In genomic region chr6:43247115-43247999, GRCh38 we compare ENCODE assay signal across 1 cellular context.
A peak's percentile ranks its signal among the peaks of the same experiment; 100 is the strongest.
TF ChIP-seq lines count a peak whose summit lies in the region.

No MANE protein-coding gene starts in this region.

TF ChIP-seq in GM12878, 131 proteins besides CTCF, POLR2A, EP300 and RAD21 (continues in another document):
- TF ChIP-seq BMI1 (IDR thresholded peaks at IDR 0.05; ENCODE audit: borderline replicate concordance) (peak; percentile 80), CUX1 (IDR thresholded peaks at IDR 0.05; ENCODE audit: insufficient replicate concordance, low read depth, low read length) (no peak), HDAC2 (IDR thresholded peaks at IDR 0.05) (no peak), HDGF (IDR thresholded peaks at IDR 0.05) (peak; percentile 91), SUPT20H (IDR thresholded peaks at IDR 0.05; ENCODE audit: borderline replicate concordance, control insufficient read depth, low read depth, low read length) (no peak), POU2F2 (IDR thresholded peaks at IDR 0.05; ENCODE audit: borderline replicate concordance, low read depth, low read length) (no peak; the same call in 2 of the 3 replicates), RFX5 (IDR thresholded peaks at IDR 0.05; ENCODE audit: low read depth, low read length) (no peak; the same call in 1 of the 2 replicates), BHLHE40 (IDR thresholded peaks at IDR 0.05; ENCODE audit: borderline replicate concordance in 1 of 2, low read depth in 2 of 2, low read length in 1 of 2) (peak; percentile 46 to 83), CEBPB (IDR thresholded peaks at IDR 0.05; ENCODE audit: borderline replicate concordance in 1 of 2, low read depth in 2 of 2, low read length in 2 of 2) (no peak), NFIC (IDR thresholded peaks at IDR 0.05; ENCODE audit: low read depth, low read length) (no peak), CREB1 (IDR thresholded peaks at IDR 0.05; ENCODE audit: low read depth) (0 out of 2 replicates have a peak, but pooled peaks have one; percentile 46), SMARCA5 (IDR thresholded peaks at IDR 0.05) (peak; percentile 31; the same call in 1 of the 2 replicates), BACH1 (IDR thresholded peaks at IDR 0.05; ENCODE audit: borderline replicate concordance) (peak; percentile 74; the same call in 1 of the 2 replicates), HCFC1 (IDR thresholded peaks at IDR 0.05; ENCODE audit: low read length) (peak; percentile 98), ATF7 (IDR thresholded peaks at IDR 0.05; ENCODE audit: low read depth) (0 out of 2 replicates have a peak, but pooled peaks have one; percentile 15), MXI1 (IDR thresholded peaks at IDR 0.05; ENCODE audit: low read depth, low read length) (peak; percentile 51), SP1 (IDR thresholded peaks at IDR 0.05; ENCODE audit: low read depth, low read length) (peak; percentile 13), SREBF1 (IDR thresholded peaks at IDR 0.05; ENCODE audit: low read length) (peak; percentile 81), IKZF1 (conservative IDR thresholded peaks at IDR 0.05) (peak; percentile 98), SMC3 (IDR thresholded peaks at IDR 0.05; ENCODE audit: borderline replicate concordance, low read length) (0 out of 2 replicates have a peak, but pooled peaks have one; percentile 12), RELB (IDR thresholded peaks at IDR 0.05; ENCODE audit: low read depth) (peak; percentile 74; the same call in 1 of the 2 replicates), CHD2 (IDR thresholded peaks at IDR 0.05; ENCODE audit: borderline replicate concordance, low read depth, low read length) (peak; percentile 67), GABPA (IDR thresholded peaks at IDR 0.05; ENCODE audit: low read depth) (0 out of 2 replicates have a peak, but pooled peaks have one; percentile 62), MLLT1 (IDR thresholded peaks at IDR 0.05) (peak; percentile 46; the same call in 1 of the 2 replicates), ZNF687 (IDR thresholded peaks at IDR 0.05) (peak; percentile 60; the same call in 1 of the 2 replicates), ETV6 (conservative IDR thresholded peaks at IDR 0.05 in 1 of 2, IDR thresholded peaks at IDR 0.05 in 1 of 2; ENCODE audit: borderline replicate concordance in 1 of 2, low read depth in 1 of 2) (no peak), ZBTB40 (IDR thresholded peaks at IDR 0.05; ENCODE audit: borderline replicate concordance) (peak; percentile 65; the same call in 1 of the 2 replicates), E2F8 (IDR thresholded peaks at IDR 0.05; ENCODE audit: low read depth, partially characterized antibody) (no peak), POLR2AphosphoS5 (IDR thresholded peaks at IDR 0.05; ENCODE audit: low read length) (no peak), IKZF2 (IDR thresholded peaks at IDR 0.05) (peak; percentile 26 to 69), EZH2 (IDR thresholded peaks at IDR 0.05; ENCODE audit: borderline replicate concordance, control insufficient read depth, low read depth, low read length) (no peak), MEF2B (IDR thresholded peaks at IDR 0.05; ENCODE audit: partially characterized antibody, poor library complexity, severe bottlenecking) (peak; percentile 42), CREM (IDR thresholded peaks at IDR 0.05; ENCODE audit: low read depth) (peak; percentile 87; the same call in 1 of the 2 replicates), EGR1 (IDR thresholded peaks at IDR 0.05; ENCODE audit: borderline replicate concordance in 1 of 2, low read depth in 2 of 2, low read length in 2 of 2) (peak in 1 of 2 experiments; percentile 96; a peak in 2 of 3 replicates), NR2C1 (IDR thresholded peaks at IDR 0.05) (peak; percentile 74), MTA2 (IDR thresholded peaks at IDR 0.05; ENCODE audit: low read depth) (peak; percentile 63; the same call in 1 of the 2 replicates), SKIL (IDR thresholded peaks at IDR 0.05; ENCODE audit: low read depth, poor library complexity, severe bottlenecking) (peak; percentile 34)
